In the genomic region with DNA sequence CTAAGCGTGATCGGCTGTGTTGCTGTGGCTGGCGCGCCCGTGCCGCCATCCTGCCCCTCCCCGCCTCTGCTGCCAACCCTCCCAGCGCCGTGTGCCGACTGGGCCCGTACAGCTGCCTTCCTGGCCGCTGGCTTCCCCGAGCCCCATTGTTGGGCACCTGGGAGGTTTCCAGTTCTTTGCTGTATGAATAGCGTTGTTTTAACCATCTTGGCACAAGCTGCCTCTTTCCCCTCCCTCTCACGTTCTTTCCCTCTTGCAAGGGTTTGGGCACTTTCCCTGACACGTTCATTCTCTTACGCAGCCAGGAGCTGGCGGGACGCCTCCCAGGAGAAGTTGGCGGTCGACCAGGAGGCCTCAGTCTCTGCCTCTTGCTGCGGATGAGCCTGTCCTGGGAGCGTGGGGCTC, we compare ENCODE assay signal across 8 cellular contexts. TPM values are rescaled to one million over a fixed set of nuclear protein-coding genes. Genes with fewer than 3 reads are reported as not detected.
DNase-seq lines count a peak whose midpoint lies in the region; ATAC-seq and TF ChIP-seq lines count a peak whose summit lies in the region.

No MANE protein-coding gene starts in this region.

- no peaks in the 10 kb centered on the region for H3K36me3 Mint-ChIP-seq in activated naive CD8-positive, alpha-beta T cell treated with anti-CD3 and anti-CD28 coated beads, Interleukin-2, amount 50 U/mL, for 24 hours (ENCODE audit: low read depth)

- H3K4me3 ChIP-seq in H7 (ENCODE audit: insufficient read depth, low read depth, low read length) (no peak overlapping the region), astrocyte of the spinal cord (ENCODE audit: low read depth, low read length) (no peak overlapping the region)

- H3K36me3 ChIP-seq in H7 (replicated peaks; ENCODE audit: control insufficient read depth, insufficient read depth, low read length) = no peaks in the 10 kb centered on the region

- H3K4me1 Mint-ChIP-seq in activated naive CD8-positive, alpha-beta T cell treated with anti-CD3 and anti-CD28 coated beads, Interleukin-2, amount 50 U/mL, for 24 hours = peaks cover 2% of the 10 kb centered on the region

- in situ Hi-C loops in astrocyte of the spinal cord (cut with HindIII; ENCODE audit: low sequenced_read_pairs) = no loop called here
- in situ Hi-C loops in GM13977 (cut with MboI; ENCODE audit: low pct_unique_long_range_greater_than_20kb, low sequenced_read_pairs, unreplicated experiment) = no loop called here

- peaks cover 12% of the 10 kb centered on the region for H3K27me3 Mint-ChIP-seq in activated naive CD8-positive, alpha-beta T cell treated with anti-CD3 and anti-CD28 coated beads, Interleukin-2, amount 50 U/mL, for 24 hours

- TF ChIP-seq CTCF in astrocyte of the spinal cord (IDR thresholded peaks at IDR 0.05; ENCODE audit: low read depth, low read length) (no peak), GM13977 (IDR thresholded peaks at IDR 0.05; ENCODE audit: extremely low read depth, insufficient read depth, missing control alignments) (no peak)

- H3K27me3 ChIP-seq in H7 (ENCODE audit: control insufficient read depth, insufficient read depth, low read length) = no peaks in the 10 kb centered on the region

- DNase-seq in H7 (peak; percentile 62), astrocyte of the spinal cord (ENCODE audit: low read depth, low spot score) (peak; percentile 56), hypothalamus (lab: John Stamatoyannopoulos, UW) (peak in 47 of 51 donors; percentile 23 to 92 (median 71)), superior temporal gyrus (ENCODE audit: extremely low spot score) (peak; percentile 79), NCI-H1930 (lab: John Stamatoyannopoulos, UW) (no peak), GM13977 (ENCODE audit: low spot score) (no peak)
- no peak for DNase-seq in stimulated activated CD4-positive, alpha-beta T cell treated with anti-CD3 and anti-CD28 coated beads, Interleukin-4, amount 100 ng/mL, for 1 hour
- no peak for DNase-seq in activated naive CD8-positive, alpha-beta T cell treated with anti-CD3 and anti-CD28 coated beads, Interleukin-2, amount 50 U/mL, for 24 hours

- H3K9me3 Mint-ChIP-seq in activated naive CD8-positive, alpha-beta T cell treated with anti-CD3 and anti-CD28 coated beads, Interleukin-2, amount 50 U/mL, for 24 hours = no peaks in the 10 kb centered on the region

- no peak overlapping the region for H3K4me3 Mint-ChIP-seq in activated naive CD8-positive, alpha-beta T cell treated with anti-CD3 and anti-CD28 coated beads, Interleukin-2, amount 50 U/mL, for 24 hours

- H3K27ac Mint-ChIP-seq in activated naive CD8-positive, alpha-beta T cell treated with anti-CD3 and anti-CD28 coated beads, Interleukin-2, amount 50 U/mL, for 24 hours = no peak overlapping the region

- no peak for ATAC-seq in activated naive CD8-positive, alpha-beta T cell treated with anti-CD3 and anti-CD28 coated beads, Interleukin-2, amount 50 U/mL, for 24 hours

RNA-seq across cellular contexts. Expression of a gene that starts 43.1 kb away (rescaled TPM):
- total RNA-seq in H7 (2014; rRNA removed; shearing (Covaris generic)) = 17.7 and 23.2 TPM in 2 replicates

Comparison
In these comparisons a context has a peak if more than half of its experiments do, and no peak if none do; other contexts are left out.
1. DNase-seq: peak in H7 (single experiment), astrocyte of the spinal cord (single experiment), hypothalamus (47 of 51) and superior temporal gyrus (single experiment); none in stimulated activated CD4-positive, alpha-beta T cell treated with anti-CD3 and anti-CD28 coated beads, Interleukin-4, amount 100 ng/mL, for 1 hour (single experiment), activated naive CD8-positive, alpha-beta T cell treated with anti-CD3 and anti-CD28 coated beads, Interleukin-2, amount 50 U/mL, for 24 hours (single experiment), NCI-H1930 (0 of 2) and GM13977 (single experiment).